Comparison of ENCODE assay signal across 1 cellular context in the genomic region with DNA sequence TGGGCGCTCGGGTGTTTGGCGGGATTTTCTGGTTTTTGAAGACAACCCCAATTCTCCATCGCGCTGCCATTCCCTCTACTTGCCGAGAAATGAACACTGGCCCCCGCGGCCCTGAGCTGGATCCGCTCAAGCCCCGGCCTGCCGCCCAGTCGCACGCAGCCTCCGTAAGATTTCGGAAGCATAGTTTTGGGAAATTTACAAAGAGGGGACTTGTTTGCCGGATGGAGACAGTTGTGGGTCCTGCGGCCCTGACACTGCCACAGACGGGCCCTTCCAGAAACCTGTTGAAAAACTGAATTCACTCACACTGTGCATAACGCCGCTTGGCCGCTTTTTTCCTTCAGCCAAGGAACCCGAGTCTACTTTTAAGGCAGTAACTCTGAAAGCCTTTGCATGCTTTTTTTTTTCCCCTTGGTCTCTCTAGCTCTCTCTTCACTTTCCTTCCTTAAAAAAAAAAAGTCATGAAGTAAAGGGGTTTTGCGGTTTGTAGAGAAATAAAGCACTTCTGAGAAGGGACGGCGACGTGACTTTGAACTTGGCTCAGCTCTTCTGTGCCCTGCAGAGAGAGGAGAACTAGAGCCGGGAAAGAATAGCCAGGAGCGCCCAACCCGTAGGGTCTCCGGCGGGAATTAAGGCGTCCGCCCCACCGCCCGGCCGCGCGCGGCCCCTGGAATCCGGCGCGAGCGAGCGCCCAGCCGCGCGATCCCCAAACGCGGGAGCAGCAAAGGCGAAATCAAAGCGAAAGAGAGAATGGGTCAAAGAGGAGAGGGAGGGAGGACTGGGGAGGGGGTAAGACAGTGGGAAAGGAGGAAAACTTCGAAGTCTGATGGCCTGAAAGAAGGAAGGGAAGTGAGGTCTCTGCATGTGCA.
TF ChIP-seq lines count a peak whose summit lies in the region.

No MANE protein-coding gene starts in this region.

TF ChIP-seq in endothelial cell of umbilical vein, 7 proteins besides CTCF, POLR2A, EP300 and RAD21:
- TF ChIP-seq, protein P1, sequence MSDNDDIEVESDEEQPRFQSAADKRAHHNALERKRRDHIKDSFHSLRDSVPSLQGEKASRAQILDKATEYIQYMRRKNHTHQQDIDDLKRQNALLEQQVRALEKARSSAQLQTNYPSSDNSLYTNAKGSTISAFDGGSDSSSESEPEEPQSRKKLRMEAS (IDR thresholded peaks at IDR 0.05; ENCODE audit: insufficient read depth, insufficient read length): no peak
- peak; percentile 88 for TF ChIP-seq EZH2 (IDR thresholded peaks at IDR 0.05; ENCODE audit: borderline replicate concordance, low read depth, low read length, severe bottlenecking)
